10 cellular contexts compared by ENCODE assay signal in the genomic region with DNA sequence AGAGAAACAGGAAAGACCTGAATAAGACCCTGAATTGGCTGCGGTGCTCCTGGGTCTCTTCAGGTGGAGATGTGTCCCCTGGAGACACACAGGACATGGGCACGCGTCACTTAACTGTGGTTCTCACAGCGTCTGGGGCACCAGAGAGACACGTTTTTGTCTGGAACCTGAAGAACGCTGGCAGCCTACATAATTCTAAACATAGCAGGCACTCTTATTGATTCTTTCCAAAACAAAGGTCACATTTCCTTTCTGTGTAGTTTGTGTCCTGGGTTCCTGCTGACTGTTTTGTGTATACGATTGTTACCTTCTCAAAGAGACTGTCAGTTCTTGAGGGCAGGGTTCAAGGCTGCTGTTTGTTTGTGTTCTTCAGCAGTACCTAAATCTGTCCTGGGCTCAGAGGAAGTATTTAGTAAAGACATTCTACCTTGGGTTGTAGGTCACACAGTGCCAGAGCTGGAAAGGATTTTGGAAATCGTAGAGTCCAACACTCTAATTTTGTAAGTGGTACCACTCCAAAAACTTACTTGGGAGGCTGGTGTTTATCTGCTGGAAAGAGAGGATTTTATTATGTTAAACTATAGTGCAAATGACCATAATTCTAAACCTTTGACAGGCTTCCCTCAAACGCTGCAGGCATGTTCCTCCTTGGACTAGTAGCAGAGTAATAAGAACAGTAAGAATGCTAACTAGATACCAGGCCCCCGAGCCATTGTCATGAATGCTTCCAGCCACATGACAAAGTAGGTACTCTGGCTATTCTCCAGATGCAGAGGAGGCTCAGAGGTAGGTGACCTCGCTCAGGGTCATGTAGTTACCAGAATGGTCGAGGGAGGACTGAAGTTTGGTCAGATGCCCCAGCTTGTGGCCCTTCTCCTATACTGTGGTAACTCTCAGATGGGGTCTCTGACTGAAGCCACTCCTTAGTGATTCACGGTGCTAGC.
A peak's percentile ranks its signal among the peaks of the same experiment; 100 is the strongest.
DNase-seq lines count a peak whose midpoint lies in the region; ATAC-seq and TF ChIP-seq lines count a peak whose summit lies in the region.
"Had no signal": no experiment of that assay in that cellular context is flagged by ENCODE, and none has a peak within 500 bp of the region (broad histone marks: within the 10 kb centered on the region; RNA-seq: fewer than 3 reads in every experiment).

No MANE protein-coding gene starts in this region.

- CTCF ChIA-PET in Panc1 (lab: Charles Lee), result no interaction called here

- no peaks in the 10 kb centered on the region for H3K36me3 ChIP-seq in Panc1 (ENCODE audit: control insufficient read depth, insufficient read depth, low read length)
- H3K36me3 ChIP-seq in adipocyte (ENCODE audit: control insufficient read depth, insufficient read depth, low read length, severe bottlenecking), result no peaks in the 10 kb centered on the region
- peaks cover 0 to 11% of the 10 kb centered on the region in 2 donors for H3K36me3 ChIP-seq in left lung

- BruUV-seq in Panc1 (replicated peaks; lab: Mats Ljungman, UMichigan), result no TSS peak

- H3K4me3 Mint-ChIP-seq in stimulated activated naive CD8-positive, alpha-beta T cell treated with anti-CD3 and anti-CD28 coated beads, Interleukin-15, amount 100 ng/mL, for 72 hours, result peak overlapping the region; percentile 79 to 83

- no peaks in the 10 kb centered on the region for H3K9me3 Mint-ChIP-seq in stimulated activated naive CD8-positive, alpha-beta T cell treated with anti-CD3 and anti-CD28 coated beads, Interleukin-15, amount 100 ng/mL, for 72 hours

- H3K9me3 ChIP-seq in Panc1 (ENCODE audit: control insufficient read depth, insufficient read depth, low read depth, low read length), result no peaks in the 10 kb centered on the region
- H3K9me3 ChIP-seq in adipocyte (ENCODE audit: control insufficient read depth, low read length), result no peaks in the 10 kb centered on the region
- no peaks in the 10 kb centered on the region for H3K9me3 ChIP-seq in left lung

- no peak overlapping the region for H3K4me3 ChIP-seq in Panc1 (ENCODE audit: low read depth in 2 of 2, low read length in 2 of 2)
- H3K4me3 ChIP-seq in adipocyte (ENCODE audit: low read length), result no peak overlapping the region
- no peak overlapping the region for H3K4me3 ChIP-seq in left lung

- DNase-seq in Panc1 (ENCODE audit: low read depth, low spot score) (no peak), adipocyte (ENCODE audit: low read depth) (no peak), left lung (no peak), D341Med (ENCODE audit: low spot score) (no peak), DMS79 (lab: John Stamatoyannopoulos, UW) (no peak)
- DNase-seq in stimulated activated naive CD8-positive, alpha-beta T cell treated with anti-CD3 and anti-CD28 coated beads, Interleukin-15, amount 100 ng/mL, for 72 hours, result peak in 1 of 2 donors; percentile 43
- DNase-seq: cerebellar nuclear complex, NCI-H1417 treated with DMSO at 0.1 percent for 48 hours had no signal

- H3K9ac ChIP-seq in adipocyte (ENCODE audit: low read length), result peak overlapping the region; percentile 74

- POLR2A ChIA-PET in Panc1 (lab: Charles Lee), result interaction anchor here (0.6 kb wide), 1 partner anchor 68 kb away, joined by 3 read pairs; no protein-coding TSS in a partner anchor

- H3K27ac ChIP-seq in Panc1 (ENCODE audit: low read length), result peak overlapping the region; percentile 84
- H3K27ac ChIP-seq in left lung, result peak overlapping the region; percentile 45 to 81

- no peaks in the 10 kb centered on the region for H3K27me3 Mint-ChIP-seq in stimulated activated naive CD8-positive, alpha-beta T cell treated with anti-CD3 and anti-CD28 coated beads, Interleukin-15, amount 100 ng/mL, for 72 hours

- H3K27ac Mint-ChIP-seq in stimulated activated naive CD8-positive, alpha-beta T cell treated with anti-CD3 and anti-CD28 coated beads, Interleukin-15, amount 100 ng/mL, for 72 hours, result peak overlapping the region; percentile 96 to 97

- peaks cover 99% of the 10 kb centered on the region for H3K4me1 Mint-ChIP-seq in stimulated activated naive CD8-positive, alpha-beta T cell treated with anti-CD3 and anti-CD28 coated beads, Interleukin-15, amount 100 ng/mL, for 72 hours

- no peak for TF ChIP-seq CTCF in Panc1 (IDR thresholded peaks at IDR 0.05)
- TF ChIP-seq CTCF in left lung (IDR thresholded peaks at IDR 0.05), result no peak

- intact Hi-C loops in Panc1 (cut with micrococcal nuclease; ENCODE audit: unreplicated experiment) (no loop called here), left lung (cut with DNase I) (no loop called here)

- ATAC-seq in Panc1 (no peak; the same call in none of the 2 replicates), left lung (no peak), HG03159 (IDR thresholded peaks at IDR 0.05; ENCODE audit: unreplicated experiment) (no peak), HG03469 (IDR thresholded peaks at IDR 0.05; ENCODE audit: unreplicated experiment) (no peak)
- peak; percentile 11 for ATAC-seq in stimulated activated naive CD8-positive, alpha-beta T cell treated with anti-CD3 and anti-CD28 coated beads, Interleukin-15, amount 100 ng/mL, for 72 hours

- in situ Hi-C loops in Panc1 (cut with HindIII; ENCODE audit: low pct_unique_long_range_greater_than_20kb, low sequenced_read_pairs), result no loop called here

- H3K4me1 ChIP-seq in Panc1 (ENCODE audit: control insufficient read depth, insufficient read depth, low read length) (peaks cover 38% of the 10 kb centered on the region), adipocyte (ENCODE audit: control insufficient read depth, insufficient read depth, low read length) (peaks cover 82% of the 10 kb centered on the region), left lung (peaks cover 48 to 82% of the 10 kb centered on the region in 2 donors)

- H3K27me3 ChIP-seq in Panc1 (ENCODE audit: control insufficient read depth, insufficient read depth, low read length), result no peaks in the 10 kb centered on the region
- no peaks in the 10 kb centered on the region for H3K27me3 ChIP-seq in adipocyte (replicated peaks; ENCODE audit: control insufficient read depth, insufficient read depth, low read length)
- no peaks in the 10 kb centered on the region for H3K27me3 ChIP-seq in left lung
